24 cellular contexts compared by ENCODE assay signal in genomic region chr2:85129861-85130260, GRCh38. TPM values are rescaled to one million over a fixed set of nuclear protein-coding genes. Genes with fewer than 3 reads are reported as not detected.
DNase-seq lines count a peak whose midpoint lies in the region; ATAC-seq and TF ChIP-seq lines count a peak whose summit lies in the region.
"Had no signal": no experiment of that assay in that cellular context is flagged by ENCODE, and none has a peak within 500 bp of the region (broad histone marks: within the 10 kb centered on the region; RNA-seq: fewer than 3 reads in every experiment).

No MANE protein-coding gene starts in this region.

- H3K27me3 ChIP-seq in GM23338 (ENCODE audit: insufficient read depth) (0 out of 2 replicates have a peak, but pooled peaks cover 4% of the 10 kb centered on the region), mesenchymal stem cell (ENCODE audit: control insufficient read depth in 1 of 2, insufficient read depth in 1 of 2, low read length in 2 of 2) (peaks cover 0 to 2% of the 10 kb centered on the region in 2 experiments), trophoblast cell (ENCODE audit: insufficient read depth, low read length) (peaks cover 10% of the 10 kb centered on the region)

- no peak overlapping the region for H2BK15ac ChIP-seq in mesenchymal stem cell (ENCODE audit: low read depth, poor library complexity, severe bottlenecking)

- no peak overlapping the region for H3K4ac ChIP-seq in mesenchymal stem cell (ENCODE audit: low read depth in 1 of 2, low read length in 2 of 2)
- no peak overlapping the region for H3K4ac ChIP-seq in trophoblast cell (ENCODE audit: low read depth, low read length)

- H3K4me1 ChIP-seq in GM23338 (ENCODE audit: insufficient read depth), result peaks cover 13% of the 10 kb centered on the region; the same call in 1 of the 2 replicates
- H3K4me1 ChIP-seq in mesenchymal stem cell (ENCODE audit: control insufficient read depth, insufficient read depth, low read depth, low read length), result peaks cover 12% of the 10 kb centered on the region
- peaks cover 0 to 9% of the 10 kb centered on the region in 2 experiments for H3K4me1 ChIP-seq in trophoblast cell (ENCODE audit: control insufficient read depth in 1 of 2, insufficient read depth in 2 of 2, low read length in 2 of 2)

- H3F3A ChIP-seq in GM23338 (replicated peaks; ENCODE audit: low read depth), result peaks cover 10% of the 10 kb centered on the region

- intact Hi-C loops in activated CD4-positive, alpha-beta T cell treated with anti-CD3 and anti-CD28 coated beads for 36 hours (cut with DNase I, micrococcal nuclease), result loop anchor here (5.0 kb wide), 2 partner anchors 157 to 203 kb away; no protein-coding TSS in a partner anchor
- intact Hi-C loops in cardiac septum (cut with DNase I), result loop anchor here (5.0 to 10.0 kb wide), 2 partner anchors 63 to 115 kb away; no protein-coding TSS in a partner anchor

- ATAC-seq in GM23338, result no peak
- ATAC-seq in activated CD4-positive, alpha-beta T cell treated with anti-CD3 and anti-CD28 coated beads for 36 hours, result no peak
- ATAC-seq: A549; CD8-positive, alpha-beta T cell; GM12878 had no signal

- H4K20me1 ChIP-seq in GM23338 (replicated peaks; ENCODE audit: insufficient read depth), result 0 out of 2 replicates have a peak, but pooled peaks cover 3% of the 10 kb centered on the region

- no peak overlapping the region for H4K91ac ChIP-seq in mesenchymal stem cell (ENCODE audit: low read length)
- no peak overlapping the region for H4K91ac ChIP-seq in trophoblast cell (ENCODE audit: low read depth, low read length)

- CTCF ChIA-PET in activated CD4-positive, alpha-beta T cell treated with anti-CD3 and anti-CD28 coated beads for 36 hours (lab: Charles Lee), result no interaction called here

- H3K4me2 ChIP-seq in GM23338 (no peak overlapping the region), mesenchymal stem cell (ENCODE audit: low read length, poor library complexity, severe bottlenecking) (no peak overlapping the region), trophoblast cell (ENCODE audit: low read length) (no peak overlapping the region)
- H3K4me2 ChIP-seq: A549; BLaER1 treated with 17β-estradiol and CSF1 and Interleukin-3, amounts not matched to agents 10 nM and 100 nM had no signal

- no peak overlapping the region for H2BK120ac ChIP-seq in mesenchymal stem cell (ENCODE audit: low read depth, low read length)
- no peak overlapping the region for H2BK120ac ChIP-seq in trophoblast cell (ENCODE audit: insufficient read depth, low read length, poor library complexity)

- H3K18ac ChIP-seq in mesenchymal stem cell (ENCODE audit: low read depth in 1 of 2, low read length in 2 of 2) (no peak overlapping the region), trophoblast cell (ENCODE audit: low read length) (no peak overlapping the region)

- H3K14ac ChIP-seq in mesenchymal stem cell (ENCODE audit: low read length in 2 of 2), result no peak overlapping the region
- no peak overlapping the region for H3K14ac ChIP-seq in trophoblast cell (ENCODE audit: low read length)

- peaks cover 21% of the 10 kb centered on the region for H3K4me1 Mint-ChIP-seq in GM23338
- peaks cover 9% of the 10 kb centered on the region for H3K4me1 Mint-ChIP-seq in activated CD4-positive, alpha-beta T cell treated with anti-CD3 and anti-CD28 coated beads for 36 hours

- H3K9me3 Mint-ChIP-seq in GM23338, result no peaks in the 10 kb centered on the region
- H3K9me3 Mint-ChIP-seq in activated CD4-positive, alpha-beta T cell treated with anti-CD3 and anti-CD28 coated beads for 36 hours (ENCODE audit: low read depth), result no peaks in the 10 kb centered on the region
- H3K9me3 Mint-ChIP-seq: CD4-positive, alpha-beta T cell; CD8-positive, alpha-beta T cell had no signal

- H3K79me2 ChIP-seq in GM23338 (replicated peaks; ENCODE audit: insufficient read depth) (peaks cover 19% of the 10 kb centered on the region), trophoblast cell (ENCODE audit: control insufficient read depth, insufficient read depth, low read length, poor library complexity) (peaks cover 7% of the 10 kb centered on the region)

- no peak overlapping the region for H3K4me3 Mint-ChIP-seq in GM23338
- no peak overlapping the region for H3K4me3 Mint-ChIP-seq in activated CD4-positive, alpha-beta T cell treated with anti-CD3 and anti-CD28 coated beads for 36 hours
- H3K4me3 Mint-ChIP-seq: B cell; CD4-positive, alpha-beta T cell; CD8-positive, alpha-beta T cell had no signal

- H4K8ac ChIP-seq in mesenchymal stem cell (ENCODE audit: low read length) (no peak overlapping the region), trophoblast cell (ENCODE audit: low read depth, low read length) (no peak overlapping the region)

- H2BK5ac ChIP-seq in mesenchymal stem cell (ENCODE audit: low read depth, low read length, poor library complexity, severe bottlenecking) (no peak overlapping the region), trophoblast cell (ENCODE audit: low read depth, low read length, poor library complexity) (no peak overlapping the region)

- H3K27ac Mint-ChIP-seq in GM23338, result no peak overlapping the region
- H3K27ac Mint-ChIP-seq in activated CD4-positive, alpha-beta T cell treated with anti-CD3 and anti-CD28 coated beads for 36 hours, result no peak overlapping the region
- H3K27ac Mint-ChIP-seq: B cell; CD4-positive, alpha-beta T cell; CD8-positive, alpha-beta T cell had no signal

- H3K9ac ChIP-seq in mesenchymal stem cell (ENCODE audit: low read length) (peak overlapping the region; percentile 8), trophoblast cell (ENCODE audit: low read length) (no peak overlapping the region)
- H3K9ac ChIP-seq: BLaER1 treated with 17β-estradiol and CSF1 and Interleukin-3, amounts not matched to agents 10 nM and 100 nM had no signal

- peaks cover 4% of the 10 kb centered on the region for H3K79me1 ChIP-seq in mesenchymal stem cell (replicated peaks; ENCODE audit: low read length, poor library complexity, severe bottlenecking)
- H3K79me1 ChIP-seq in trophoblast cell (ENCODE audit: low read length), result peaks cover 7% of the 10 kb centered on the region

- no peak for TF ChIP-seq CTCF in GM23338 (conservative IDR thresholded peaks at IDR 0.05; ENCODE audit: low read depth in 2 of 2)

- H2AK5ac ChIP-seq in mesenchymal stem cell (ENCODE audit: low read length, severe bottlenecking) (no peak overlapping the region), trophoblast cell (ENCODE audit: low read length) (no peak overlapping the region)

- H3K27ac ChIP-seq in GM23338 (ENCODE audit: low read depth) (peak overlapping the region; percentile 21; the same call in 1 of the 2 replicates), mesenchymal stem cell (ENCODE audit: low read length, poor library complexity, severe bottlenecking) (no peak overlapping the region), trophoblast cell (ENCODE audit: low read depth, low read length) (no peak overlapping the region)
- H3K27ac ChIP-seq: 22Rv1; A549; BLaER1 treated with 17β-estradiol and CSF1 and Interleukin-3, amounts not matched to agents 10 nM and 100 nM; C4-2B had no signal

- no peak for DNase-seq in GM23338 (ENCODE audit: low spot score)
- no peak for DNase-seq in mesenchymal stem cell
- DNase-seq in trophoblast cell, result peak; percentile 23 to 71
- DNase-seq in activated CD4-positive, alpha-beta T cell treated with anti-CD3 and anti-CD28 coated beads for 36 hours, result no peak
- no peak for DNase-seq in cardiac septum (ENCODE audit: low spot score)
- no peak for DNase-seq in ureter (ENCODE audit: low spot score)
- DNase-seq: AML-193; CD4-positive, alpha-beta T cell; CD8-positive, alpha-beta T cell; DMS 273 treated with DMSO at 0.1 percent for 48 hours; DMS153; DMS53; DMS79; DND-41; EL; GDM1 had no signal

- H3K23ac ChIP-seq in mesenchymal stem cell (ENCODE audit: low read length in 2 of 2) (no peak overlapping the region), trophoblast cell (ENCODE audit: low read length) (no peak overlapping the region)

- H2BK12ac ChIP-seq in mesenchymal stem cell (ENCODE audit: low read length in 2 of 2) (no peak overlapping the region), trophoblast cell (ENCODE audit: low read length) (no peak overlapping the region)

- no peaks in the 10 kb centered on the region for H3K9me2 ChIP-seq in GM23338 (ENCODE audit: insufficient read depth)

- H3K9me3 ChIP-seq in mesenchymal stem cell (ENCODE audit: control insufficient read depth, low read length) (no peaks in the 10 kb centered on the region), trophoblast cell (ENCODE audit: insufficient read depth, low read depth, low read length) (no peaks in the 10 kb centered on the region)
- H3K9me3 ChIP-seq: A549, Caco-2 had no signal

- H3K36me3 ChIP-seq in GM23338 (ENCODE audit: insufficient read depth) (no peaks in the 10 kb centered on the region), mesenchymal stem cell (ENCODE audit: control insufficient read depth in 1 of 2, insufficient read depth in 2 of 2, low read depth in 1 of 2, low read length in 2 of 2) (no peaks in the 10 kb centered on the region), trophoblast cell (ENCODE audit: control insufficient read depth in 1 of 2, insufficient read depth in 2 of 2, low read length in 2 of 2) (no peaks in the 10 kb centered on the region)
- H3K36me3 ChIP-seq: BLaER1 treated with 17β-estradiol and CSF1 and Interleukin-3, amounts not matched to agents 10 nM and 100 nM had no signal

- H3K27me3 Mint-ChIP-seq in GM23338 (ENCODE audit: insufficient read depth, low read depth, poor library complexity), result peaks cover 12% of the 10 kb centered on the region
- peaks cover 36% of the 10 kb centered on the region for H3K27me3 Mint-ChIP-seq in activated CD4-positive, alpha-beta T cell treated with anti-CD3 and anti-CD28 coated beads for 36 hours

- no peak overlapping the region for H3K4me3 ChIP-seq in GM23338
- H3K4me3 ChIP-seq in mesenchymal stem cell (ENCODE audit: insufficient read depth in 1 of 2, low read depth in 1 of 2, low read length in 2 of 2), result no peak overlapping the region
- H3K4me3 ChIP-seq in trophoblast cell (ENCODE audit: low read depth, low read length), result no peak overlapping the region
- H3K4me3 ChIP-seq: A549; BLaER1 treated with 17β-estradiol and CSF1 and Interleukin-3, amounts not matched to agents 10 nM and 100 nM; GM12878 had no signal

- H2AFZ ChIP-seq in GM23338 (no peak overlapping the region), mesenchymal stem cell (ENCODE audit: low read depth, low read length) (no peak overlapping the region), trophoblast cell (ENCODE audit: insufficient read depth, low read length, poor library complexity) (no peak overlapping the region)

- H4K12ac ChIP-seq in trophoblast cell (ENCODE audit: low read depth, low read length), result no peak overlapping the region

- POLR2A ChIA-PET in activated CD4-positive, alpha-beta T cell treated with anti-CD3 and anti-CD28 coated beads for 36 hours (lab: Charles Lee), result no interaction called here

- peaks cover 9% of the 10 kb centered on the region; the same call in 2 of the 3 replicates for H3K36me3 Mint-ChIP-seq in GM23338 (ENCODE audit: low read depth)
- no peaks in the 10 kb centered on the region for H3K36me3 Mint-ChIP-seq in activated CD4-positive, alpha-beta T cell treated with anti-CD3 and anti-CD28 coated beads for 36 hours (ENCODE audit: low read depth)
- H3K36me3 Mint-ChIP-seq: CD8-positive, alpha-beta T cell had no signal

- WGBS in mesenchymal stem cell, result 73% methylated on average over 2 of the region's 3 CpGs
- no CpG with 5 or more reads among the region's 3 CpGs for WGBS in trophoblast cell (ENCODE audit: extremely low coverage, insufficient coverage, insufficient read length)

RNA-seq across cellular contexts. Expression of gene TCF7L1, which starts 3.3 kb away (rescaled TPM):
- 42.4 and 47.3 TPM in 2 replicates for total RNA-seq in GM23338 (2014; rRNA removed; shearing (Covaris generic))
- polyA plus RNA-seq in GM23338 (2016; fragmentation: Nextera tagmentation; extraction: Ambion mirVana), result 101 and 113 TPM in 2 replicates
- polyA plus RNA-seq in mesenchymal stem cell (2013, experiment 1 of 2), result 18.8 TPM
- 18.2 TPM for polyA plus RNA-seq in mesenchymal stem cell (2013, experiment 2 of 2)
- polyA plus RNA-seq in trophoblast cell (2013), result 21.9 and 23.4 TPM in 2 replicates
- total RNA-seq in activated CD4-positive, alpha-beta T cell treated with anti-CD3 and anti-CD28 coated beads for 36 hours, result under 1 TPM in 1 of 2 experiments, not detected in 1; 0.07 TPM
- total RNA-seq in cardiac septum (6.0 TPM), ureter (15.5 TPM)
- total RNA-seq: A172; CD4-positive, alpha-beta T cell; CD8-positive, alpha-beta T cell had no signal

Comparison
In these comparisons a context has a peak if more than half of its experiments do, and no peak if none do; other contexts are left out.
1. DNase-seq: peak in trophoblast cell (2 of 2); none in GM23338 (single experiment), mesenchymal stem cell (single experiment), activated CD4-positive, alpha-beta T cell treated with anti-CD3 and anti-CD28 coated beads for 36 hours (single experiment), cardiac septum (single experiment) and ureter (single experiment).